In the genomic region with DNA sequence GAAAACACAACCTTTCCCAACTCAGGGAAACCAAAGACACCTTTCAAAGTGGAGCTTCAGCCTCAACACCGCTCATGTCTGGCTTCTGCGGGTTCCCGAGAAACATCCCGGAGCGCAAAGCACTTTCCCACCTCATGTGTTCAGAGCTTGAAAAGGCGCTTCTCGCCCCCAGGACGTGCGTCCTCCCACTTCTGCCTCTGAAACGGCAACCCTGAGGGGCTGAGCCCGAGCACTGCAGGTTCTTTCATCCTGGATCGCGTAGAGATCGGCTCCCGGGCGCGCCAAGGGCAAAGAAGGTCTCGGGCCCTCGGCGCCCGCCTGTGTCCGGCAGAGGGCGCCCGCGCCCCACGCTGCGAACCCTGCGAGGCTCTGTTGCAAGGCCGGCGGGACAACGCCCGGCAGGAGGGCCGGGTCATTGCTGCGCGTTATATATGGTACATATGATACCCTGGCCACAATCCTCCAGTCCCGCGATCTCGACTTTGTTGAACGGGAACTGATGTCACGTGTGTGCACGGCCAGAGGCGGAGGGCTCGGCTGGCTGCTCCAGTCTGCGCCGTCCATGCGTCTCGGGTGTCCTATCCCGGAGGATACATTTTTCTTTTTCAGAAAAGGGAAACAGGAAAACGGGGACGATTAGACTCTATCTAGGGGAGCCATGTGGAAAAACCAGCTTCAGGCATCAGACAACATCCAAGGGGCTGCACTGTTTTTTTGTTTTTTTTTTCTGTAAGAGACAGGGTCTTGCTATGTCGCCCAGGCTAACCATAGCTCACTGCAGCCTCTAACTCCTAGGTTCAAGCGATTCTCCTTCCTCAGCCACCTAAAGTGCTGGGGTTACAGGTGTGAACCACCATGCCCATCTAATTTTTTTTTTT, we compare ENCODE assay signal across 1 cellular context.
A peak's percentile ranks its signal among the peaks of the same experiment; 100 is the strongest.
TF ChIP-seq lines count a peak whose summit lies in the region.

No MANE protein-coding gene starts in this region.

TF ChIP-seq in HepG2, 621 proteins besides CTCF, POLR2A, EP300 and RAD21 (continued from another document and continues in another):
- TF ChIP-seq, protein P1, sequence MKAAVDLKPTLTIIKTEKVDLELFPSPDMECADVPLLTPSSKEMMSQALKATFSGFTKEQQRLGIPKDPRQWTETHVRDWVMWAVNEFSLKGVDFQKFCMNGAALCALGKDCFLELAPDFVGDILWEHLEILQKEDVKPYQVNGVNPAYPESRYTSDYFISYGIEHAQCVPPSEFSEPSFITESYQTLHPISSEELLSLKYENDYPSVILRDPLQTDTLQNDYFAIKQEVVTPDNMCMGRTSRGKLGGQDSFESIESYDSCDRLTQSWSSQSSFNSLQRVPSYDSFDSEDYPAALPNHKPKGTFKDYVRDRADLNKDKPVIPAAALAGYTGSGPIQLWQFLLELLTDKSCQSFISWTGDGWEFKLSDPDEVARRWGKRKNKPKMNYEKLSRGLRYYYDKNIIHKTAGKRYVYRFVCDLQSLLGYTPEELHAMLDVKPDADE (CRISPR knock-in tag; IDR thresholded peaks at IDR 0.05), result 0 out of 2 replicates have a peak, but pooled peaks have one; percentile 46
- TF ChIP-seq ISX (CRISPR knock-in tag; conservative IDR thresholded peaks at IDR 0.05) (peak; percentile 91; the same call in 1 of the 2 replicates), ATF7 (IDR thresholded peaks at IDR 0.05) (no peak), ATF7 (CRISPR knock-in tag; IDR thresholded peaks at IDR 0.05) (peak; percentile 82; the same call in 1 of the 2 replicates), ELF1 (CRISPR knock-in tag; IDR thresholded peaks at IDR 0.05) (no peak; the same call in 1 of the 2 replicates), ZNF180 (CRISPR knock-in tag; IDR thresholded peaks at IDR 0.05; ENCODE audit: borderline replicate concordance, low read depth) (peak; percentile 88), YY1 (IDR thresholded peaks at IDR 0.05; ENCODE audit: insufficient read depth, insufficient replicate concordance, low read depth, low read length) (peak; percentile 78), ZNF253 (CRISPR knock-in tag; IDR thresholded peaks at IDR 0.05; ENCODE audit: borderline replicate concordance) (no peak), MEF2D (CRISPR knock-in tag; IDR thresholded peaks at IDR 0.05) (peak; percentile 58; the same call in 1 of the 2 replicates), ERF (CRISPR knock-in tag; IDR thresholded peaks at IDR 0.05) (peak; percentile 93), PRPF4 (IDR thresholded peaks at IDR 0.05; ENCODE audit: low read depth, low read length, poor library complexity, severe bottlenecking) (no peak), ZNF883 (CRISPR knock-in tag; IDR thresholded peaks at IDR 0.05; ENCODE audit: not compliant biosample characterization) (peak; percentile 92), ARNTL (CRISPR knock-in tag; IDR thresholded peaks at IDR 0.05) (peak; percentile 78; the same call in 1 of the 2 replicates), MTA1 (CRISPR knock-in tag; IDR thresholded peaks at IDR 0.05; ENCODE audit: borderline replicate concordance) (peak; percentile 92; the same call in 1 of the 2 replicates), CHCHD3 (CRISPR knock-in tag; IDR thresholded peaks at IDR 0.05) (no peak), POLR2AphosphoS2 (IDR thresholded peaks at IDR 0.05; ENCODE audit: low read depth, low read length) (no peak), ZC3H13 (CRISPR knock-in tag; IDR thresholded peaks at IDR 0.05) (peak; percentile 54; the same call in 1 of the 2 replicates), PTBP1 (IDR thresholded peaks at IDR 0.05; ENCODE audit: low read depth, low read length, poor library complexity, severe bottlenecking) (no peak), FOXC1 (CRISPR knock-in tag; IDR thresholded peaks at IDR 0.05; ENCODE audit: borderline replicate concordance) (0 out of 2 replicates have a peak, but pooled peaks have one; percentile 79), ZNF720 (CRISPR knock-in tag; IDR thresholded peaks at IDR 0.05) (no peak), NFE2L1 (CRISPR knock-in tag; IDR thresholded peaks at IDR 0.05; ENCODE audit: borderline replicate concordance) (no peak), MED1 (CRISPR knock-in tag; IDR thresholded peaks at IDR 0.05) (peak; percentile 82), ZNF24 (IDR thresholded peaks at IDR 0.05) (peak; percentile 29; the same call in 1 of the 2 replicates), ZNF792 (CRISPR knock-in tag; IDR thresholded peaks at IDR 0.05) (peak; percentile 88; the same call in 1 of the 2 replicates), TP53 (CRISPR knock-in tag; conservative IDR thresholded peaks at IDR 0.05) (peak; percentile 85), ZIK1 (CRISPR knock-in tag; IDR thresholded peaks at IDR 0.05; ENCODE audit: borderline replicate concordance, low read depth) (peak; percentile 94), ZNF780A (CRISPR knock-in tag; IDR thresholded peaks at IDR 0.05) (no peak), ZNF121 (CRISPR knock-in tag; IDR thresholded peaks at IDR 0.05) (peak; percentile 95), RARA (CRISPR knock-in tag; IDR thresholded peaks at IDR 0.05) (peak; percentile 56), REPIN1 (CRISPR knock-in tag; IDR thresholded peaks at IDR 0.05; ENCODE audit: borderline replicate concordance, low read depth) (peak; percentile 92), AGO2 (optimal IDR thresholded peaks at IDR 0.05; ENCODE audit: low read depth, low read length) (peak; percentile 46), CCDC6 (CRISPR knock-in tag; IDR thresholded peaks at IDR 0.05) (no peak), ZNF432 (CRISPR knock-in tag; IDR thresholded peaks at IDR 0.05; ENCODE audit: borderline replicate concordance) (no peak; the same call in 1 of the 2 replicates), ZNF703 (CRISPR knock-in tag; IDR thresholded peaks at IDR 0.05; ENCODE audit: borderline replicate concordance) (no peak)
- TF ChIP-seq, protein P2, sequence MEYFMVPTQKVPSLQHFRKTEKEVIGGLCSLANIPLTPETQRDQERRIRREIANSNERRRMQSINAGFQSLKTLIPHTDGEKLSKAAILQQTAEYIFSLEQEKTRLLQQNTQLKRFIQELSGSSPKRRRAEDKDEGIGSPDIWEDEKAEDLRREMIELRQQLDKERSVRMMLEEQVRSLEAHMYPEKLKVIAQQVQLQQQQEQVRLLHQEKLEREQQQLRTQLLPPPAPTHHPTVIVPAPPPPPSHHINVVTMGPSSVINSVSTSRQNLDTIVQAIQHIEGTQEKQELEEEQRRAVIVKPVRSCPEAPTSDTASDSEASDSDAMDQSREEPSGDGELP (IDR thresholded peaks at IDR 0.05; ENCODE audit: borderline replicate concordance, low read depth), result no peak
- TF ChIP-seq, protein P3, sequence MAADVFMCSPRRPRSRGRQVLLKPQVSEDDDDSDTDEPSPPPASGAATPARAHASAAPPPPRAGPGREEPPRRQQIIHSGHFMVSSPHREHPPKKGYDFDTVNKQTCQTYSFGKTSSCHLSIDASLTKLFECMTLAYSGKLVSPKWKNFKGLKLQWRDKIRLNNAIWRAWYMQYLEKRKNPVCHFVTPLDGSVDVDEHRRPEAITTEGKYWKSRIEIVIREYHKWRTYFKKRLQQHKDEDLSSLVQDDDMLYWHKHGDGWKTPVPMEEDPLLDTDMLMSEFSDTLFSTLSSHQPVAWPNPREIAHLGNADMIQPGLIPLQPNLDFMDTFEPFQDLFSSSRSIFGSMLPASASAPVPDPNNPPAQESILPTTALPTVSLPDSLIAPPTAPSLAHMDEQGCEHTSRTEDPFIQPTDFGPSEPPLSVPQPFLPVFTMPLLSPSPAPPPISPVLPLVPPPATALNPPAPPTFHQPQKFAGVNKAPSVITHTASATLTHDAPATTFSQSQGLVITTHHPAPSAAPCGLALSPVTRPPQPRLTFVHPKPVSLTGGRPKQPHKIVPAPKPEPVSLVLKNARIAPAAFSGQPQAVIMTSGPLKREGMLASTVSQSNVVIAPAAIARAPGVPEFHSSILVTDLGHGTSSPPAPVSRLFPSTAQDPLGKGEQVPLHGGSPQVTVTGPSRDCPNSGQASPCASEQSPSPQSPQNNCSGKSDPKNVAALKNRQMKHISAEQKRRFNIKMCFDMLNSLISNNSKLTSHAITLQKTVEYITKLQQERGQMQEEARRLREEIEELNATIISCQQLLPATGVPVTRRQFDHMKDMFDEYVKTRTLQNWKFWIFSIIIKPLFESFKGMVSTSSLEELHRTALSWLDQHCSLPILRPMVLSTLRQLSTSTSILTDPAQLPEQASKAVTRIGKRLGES (CRISPR knock-in tag; IDR thresholded peaks at IDR 0.05; ENCODE audit: borderline replicate concordance), result peak; percentile 69; the same call in 1 of the 2 replicates
- TF ChIP-seq, protein P4, sequence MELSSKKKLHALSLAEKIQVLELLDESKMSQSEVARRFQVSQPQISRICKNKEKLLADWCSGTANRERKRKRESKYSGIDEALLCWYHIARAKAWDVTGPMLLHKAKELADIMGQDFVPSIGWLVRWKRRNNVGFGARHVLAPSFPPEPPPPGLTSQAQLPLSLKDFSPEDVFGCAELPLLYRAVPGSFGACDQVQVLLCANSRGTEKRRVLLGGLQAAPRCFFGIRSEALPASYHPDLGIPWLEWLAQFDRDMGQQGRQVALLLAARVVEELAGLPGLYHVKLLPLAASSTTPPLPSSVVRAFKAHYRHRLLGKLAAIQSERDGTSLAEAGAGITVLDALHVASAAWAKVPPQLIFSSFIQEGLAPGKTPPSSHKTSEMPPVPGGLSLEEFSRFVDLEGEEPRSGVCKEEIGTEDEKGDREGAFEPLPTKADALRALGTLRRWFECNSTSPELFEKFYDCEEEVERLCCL (CRISPR knock-in tag; IDR thresholded peaks at IDR 0.05; ENCODE audit: borderline replicate concordance), result no peak
- TF ChIP-seq, protein P5, sequence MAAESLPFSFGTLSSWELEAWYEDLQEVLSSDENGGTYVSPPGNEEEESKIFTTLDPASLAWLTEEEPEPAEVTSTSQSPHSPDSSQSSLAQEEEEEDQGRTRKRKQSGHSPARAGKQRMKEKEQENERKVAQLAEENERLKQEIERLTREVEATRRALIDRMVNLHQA (CRISPR knock-in tag; IDR thresholded peaks at IDR 0.05), result peak; percentile 34; the same call in 1 of the 2 replicates
- TF ChIP-seq, protein P6, sequence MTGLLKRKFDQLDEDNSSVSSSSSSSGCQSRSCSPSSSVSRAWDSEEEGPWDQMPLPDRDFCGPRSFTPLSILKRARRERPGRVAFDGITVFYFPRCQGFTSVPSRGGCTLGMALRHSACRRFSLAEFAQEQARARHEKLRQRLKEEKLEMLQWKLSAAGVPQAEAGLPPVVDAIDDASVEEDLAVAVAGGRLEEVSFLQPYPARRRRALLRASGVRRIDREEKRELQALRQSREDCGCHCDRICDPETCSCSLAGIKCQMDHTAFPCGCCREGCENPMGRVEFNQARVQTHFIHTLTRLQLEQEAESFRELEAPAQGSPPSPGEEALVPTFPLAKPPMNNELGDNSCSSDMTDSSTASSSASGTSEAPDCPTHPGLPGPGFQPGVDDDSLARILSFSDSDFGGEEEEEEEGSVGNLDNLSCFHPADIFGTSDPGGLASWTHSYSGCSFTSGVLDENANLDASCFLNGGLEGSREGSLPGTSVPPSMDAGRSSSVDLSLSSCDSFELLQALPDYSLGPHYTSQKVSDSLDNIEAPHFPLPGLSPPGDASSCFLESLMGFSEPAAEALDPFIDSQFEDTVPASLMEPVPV (CRISPR knock-in tag; IDR thresholded peaks at IDR 0.05), result peak; percentile 85; the same call in 1 of the 2 replicates
- TF ChIP-seq, protein P7, sequence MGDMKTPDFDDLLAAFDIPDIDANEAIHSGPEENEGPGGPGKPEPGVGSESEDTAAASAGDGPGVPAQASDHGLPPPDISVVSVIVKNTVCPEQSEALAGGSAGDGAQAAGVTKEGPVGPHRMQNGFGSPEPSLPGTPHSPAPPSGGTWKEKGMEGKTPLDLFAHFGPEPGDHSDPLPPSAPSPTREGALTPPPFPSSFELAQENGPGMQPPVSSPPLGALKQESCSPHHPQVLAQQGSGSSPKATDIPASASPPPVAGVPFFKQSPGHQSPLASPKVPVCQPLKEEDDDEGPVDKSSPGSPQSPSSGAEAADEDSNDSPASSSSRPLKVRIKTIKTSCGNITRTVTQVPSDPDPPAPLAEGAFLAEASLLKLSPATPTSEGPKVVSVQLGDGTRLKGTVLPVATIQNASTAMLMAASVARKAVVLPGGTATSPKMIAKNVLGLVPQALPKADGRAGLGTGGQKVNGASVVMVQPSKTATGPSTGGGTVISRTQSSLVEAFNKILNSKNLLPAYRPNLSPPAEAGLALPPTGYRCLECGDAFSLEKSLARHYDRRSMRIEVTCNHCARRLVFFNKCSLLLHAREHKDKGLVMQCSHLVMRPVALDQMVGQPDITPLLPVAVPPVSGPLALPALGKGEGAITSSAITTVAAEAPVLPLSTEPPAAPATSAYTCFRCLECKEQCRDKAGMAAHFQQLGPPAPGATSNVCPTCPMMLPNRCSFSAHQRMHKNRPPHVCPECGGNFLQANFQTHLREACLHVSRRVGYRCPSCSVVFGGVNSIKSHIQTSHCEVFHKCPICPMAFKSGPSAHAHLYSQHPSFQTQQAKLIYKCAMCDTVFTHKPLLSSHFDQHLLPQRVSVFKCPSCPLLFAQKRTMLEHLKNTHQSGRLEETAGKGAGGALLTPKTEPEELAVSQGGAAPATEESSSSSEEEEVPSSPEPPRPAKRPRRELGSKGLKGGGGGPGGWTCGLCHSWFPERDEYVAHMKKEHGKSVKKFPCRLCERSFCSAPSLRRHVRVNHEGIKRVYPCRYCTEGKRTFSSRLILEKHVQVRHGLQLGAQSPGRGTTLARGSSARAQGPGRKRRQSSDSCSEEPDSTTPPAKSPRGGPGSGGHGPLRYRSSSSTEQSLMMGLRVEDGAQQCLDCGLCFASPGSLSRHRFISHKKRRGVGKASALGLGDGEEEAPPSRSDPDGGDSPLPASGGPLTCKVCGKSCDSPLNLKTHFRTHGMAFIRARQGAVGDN (CRISPR knock-in tag; IDR thresholded peaks at IDR 0.05), result peak; percentile 93
- TF ChIP-seq, protein P8, sequence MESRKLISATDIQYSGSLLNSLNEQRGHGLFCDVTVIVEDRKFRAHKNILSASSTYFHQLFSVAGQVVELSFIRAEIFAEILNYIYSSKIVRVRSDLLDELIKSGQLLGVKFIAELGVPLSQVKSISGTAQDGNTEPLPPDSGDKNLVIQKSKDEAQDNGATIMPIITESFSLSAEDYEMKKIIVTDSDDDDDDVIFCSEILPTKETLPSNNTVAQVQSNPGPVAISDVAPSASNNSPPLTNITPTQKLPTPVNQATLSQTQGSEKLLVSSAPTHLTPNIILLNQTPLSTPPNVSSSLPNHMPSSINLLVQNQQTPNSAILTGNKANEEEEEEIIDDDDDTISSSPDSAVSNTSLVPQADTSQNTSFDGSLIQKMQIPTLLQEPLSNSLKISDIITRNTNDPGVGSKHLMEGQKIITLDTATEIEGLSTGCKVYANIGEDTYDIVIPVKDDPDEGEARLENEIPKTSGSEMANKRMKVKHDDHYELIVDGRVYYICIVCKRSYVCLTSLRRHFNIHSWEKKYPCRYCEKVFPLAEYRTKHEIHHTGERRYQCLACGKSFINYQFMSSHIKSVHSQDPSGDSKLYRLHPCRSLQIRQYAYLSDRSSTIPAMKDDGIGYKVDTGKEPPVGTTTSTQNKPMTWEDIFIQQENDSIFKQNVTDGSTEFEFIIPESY (CRISPR knock-in tag; IDR thresholded peaks at IDR 0.05), result peak; percentile 76
- TF ChIP-seq, protein P9, sequence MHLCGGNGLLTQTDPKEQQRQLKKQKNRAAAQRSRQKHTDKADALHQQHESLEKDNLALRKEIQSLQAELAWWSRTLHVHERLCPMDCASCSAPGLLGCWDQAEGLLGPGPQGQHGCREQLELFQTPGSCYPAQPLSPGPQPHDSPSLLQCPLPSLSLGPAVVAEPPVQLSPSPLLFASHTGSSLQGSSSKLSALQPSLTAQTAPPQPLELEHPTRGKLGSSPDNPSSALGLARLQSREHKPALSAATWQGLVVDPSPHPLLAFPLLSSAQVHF (CRISPR knock-in tag; IDR thresholded peaks at IDR 0.05), result no peak
